24 cellular contexts compared by ENCODE assay signal in genomic region chr5:138604176-138604785, GRCh38. TPM values are rescaled to one million over a fixed set of nuclear protein-coding genes. Genes with fewer than 3 reads are reported as not detected.
DNase-seq lines count a peak whose midpoint lies in the region; TF ChIP-seq lines count a peak whose summit lies in the region.
"Had no signal": no experiment of that assay in that cellular context is flagged by ENCODE, and none has a peak within 500 bp of the region (broad histone marks: within the 10 kb centered on the region; RNA-seq: fewer than 3 reads in every experiment).

No MANE protein-coding gene starts in this region.

- H3K4me1 Mint-ChIP-seq in endothelial cell (ENCODE audit: unreplicated experiment) (peaks cover 58% of the 10 kb centered on the region), nephron (peaks cover 67% of the 10 kb centered on the region)

- no peaks in the 10 kb centered on the region for H3K36me3 ChIP-seq in KMS-11 (ENCODE audit: insufficient read depth)
- no peaks in the 10 kb centered on the region for H3K36me3 ChIP-seq in spleen
- H3K36me3 ChIP-seq: HAP-1, MG63 had no signal

- H3K9me3 Mint-ChIP-seq in endothelial cell (ENCODE audit: unreplicated experiment) (no peaks in the 10 kb centered on the region), nephron (no peaks in the 10 kb centered on the region)
- H3K9me3 Mint-ChIP-seq: HFFc6 had no signal

- no peaks in the 10 kb centered on the region for H3K79me2 ChIP-seq in KMS-11 (ENCODE audit: insufficient read depth, low read depth)

- no peak overlapping the region for H3K27ac ChIP-seq in KMS-11
- peak overlapping the region in 5 of 8 donors; percentile 57 to 76 (median 66) for H3K27ac ChIP-seq in spleen

- DNase-seq in endothelial cell (ENCODE audit: low spot score) (no peak), spleen (no peak), SIG-M5 treated with dmso at 0.1 percent for 504 hours (lab: John Stamatoyannopoulos, UW; ENCODE audit: unreplicated experiment) (no peak), KG1 (lab: John Stamatoyannopoulos, UW) (no peak), midbrain (lab: John Stamatoyannopoulos, UW) (no peak)
- DNase-seq: Calu3; DMS79 treated with DMSO at 0.1 percent for 48 hours; GF-D8; GOT3; HFFc6; MG63; NCI-H1048; NCI-H1417; NCI-H1694; NCI-H2029 treated with DMSO at 0.1 percent for 48 hours; NCI-H446 treated with DMSO at 0.1 percent for 48 hours; NCI-H526; NCI-H82; NK-92 treated with Interleukin-12 subunit alpha and Interleukin-12 subunit beta, amount 100 ng/mL, for 24 hours; RPMI8226; SHP77 had no signal

- H3K27me3 ChIP-seq in KMS-11 (ENCODE audit: insufficient read depth, low read depth) (no peaks in the 10 kb centered on the region), spleen (replicated peaks in 1 of 7) (peaks cover 0 to 3% (median 0%) of the 10 kb centered on the region in 7 donors)
- H3K27me3 ChIP-seq: MG63 had no signal

- peak overlapping the region; percentile 30 for H3K27ac Mint-ChIP-seq in endothelial cell (ENCODE audit: unreplicated experiment)
- peak overlapping the region in 2 of 3 experiments; percentile 79 to 85 for H3K27ac Mint-ChIP-seq in nephron
- H3K27ac Mint-ChIP-seq: HFFc6 had no signal

- H3K9me3 ChIP-seq in spleen: no peaks in the 10 kb centered on the region
- H3K9me3 ChIP-seq: HAP-1, MG63 had no signal

- TF ChIP-seq POLR2A in spleen (IDR thresholded peaks at IDR 0.05): no peak

- no peak overlapping the region for H3K9ac ChIP-seq in KMS-11

- intact Hi-C loops in spleen (cut with DNase I; ENCODE audit: low total_unique reads): no loop called here

- H3K27me3 Mint-ChIP-seq in endothelial cell (ENCODE audit: unreplicated experiment): peaks cover 7% of the 10 kb centered on the region
- H3K27me3 Mint-ChIP-seq in nephron (ENCODE audit: low read depth): no peaks in the 10 kb centered on the region

- H4K20me1 ChIP-seq in KMS-11 (ENCODE audit: insufficient read depth): no peaks in the 10 kb centered on the region

- H3K36me3 Mint-ChIP-seq in endothelial cell (ENCODE audit: low read depth, unreplicated experiment) (no peaks in the 10 kb centered on the region), nephron (ENCODE audit: low read depth) (no peaks in the 10 kb centered on the region)

- H3K4me1 ChIP-seq in KMS-11 (ENCODE audit: low read depth, poor library complexity, severe bottlenecking) (peaks cover 52% of the 10 kb centered on the region), spleen (peaks cover 10 to 47% (median 36%) of the 10 kb centered on the region in 6 donors)
- H3K4me1 ChIP-seq: HAP-1 had no signal

- no peak overlapping the region for H3K4me3 ChIP-seq in KMS-11 (IDR thresholded peaks at IDR 0.05; ENCODE audit: insufficient read depth, low read depth, low read length)
- no peak overlapping the region for H3K4me3 ChIP-seq in spleen
- H3K4me3 ChIP-seq: HAP-1, MG63 had no signal

- no peak overlapping the region for H2AFZ ChIP-seq in KMS-11 (ENCODE audit: low read depth)

- H3K4me3 Mint-ChIP-seq in endothelial cell (ENCODE audit: unreplicated experiment) (no peak overlapping the region), nephron (no peak overlapping the region)
- H3K4me3 Mint-ChIP-seq: HFFc6 had no signal

- WGBS in spleen, 5 donors: 91 to 93% (median 92%) methylated on average over 10 of the region's 10 CpGs

- H3K4me2 ChIP-seq in KMS-11: peak overlapping the region; percentile 44; the same call in 1 of the 2 replicates

- TF ChIP-seq CTCF in KMS-11 (conservative IDR thresholded peaks at IDR 0.05; ENCODE audit: low read depth, low read length) (no peak), endothelial cell (IDR thresholded peaks at IDR 0.05; ENCODE audit: unreplicated experiment) (no peak), nephron (IDR thresholded peaks at IDR 0.05; ENCODE audit: unreplicated experiment in 3 of 3) (no peak), spleen (IDR thresholded peaks at IDR 0.05 in 8 of 11, conservative IDR thresholded peaks at IDR 0.05 in 3 of 11) (no peak)

RNA-seq across cellular contexts. Expression of gene HSPA9, which starts 29.1 kb away (rescaled TPM):
- total RNA-seq in endothelial cell (ENCODE audit: unreplicated experiment) (128 TPM), spleen (100 to 1,000 TPM; 108 to 187 (median 158) TPM)
- polyA plus RNA-seq in spleen: 10 to 100 TPM; 50.4 to 77.7 (median 62.2) TPM
